Comparison of ENCODE assay signal across 8 cellular contexts in genomic region chr17:46922487-46922803, GRCh38. TPM values are rescaled to one million over a fixed set of nuclear protein-coding genes. Genes with fewer than 3 reads are reported as not detected.
DNase-seq lines count a peak whose midpoint lies in the region; ATAC-seq and TF ChIP-seq lines count a peak whose summit lies in the region.

No MANE protein-coding gene starts in this region.

- H3K4me3 ChIP-seq in left ventricle myocardium inferior (peak overlapping the region; percentile 88), skeletal muscle cell (ENCODE audit: low read depth, low read length) (peak overlapping the region; percentile 99)

- in situ Hi-C loops in GM13976 (cut with MboI; ENCODE audit: low sequenced_read_pairs, unreplicated experiment), result no loop called here

- TF ChIP-seq CTCF in left ventricle myocardium inferior (IDR thresholded peaks at IDR 0.05; ENCODE audit: borderline replicate concordance), result no peak
- TF ChIP-seq CTCF in GM13976 (IDR thresholded peaks at IDR 0.05; ENCODE audit: borderline replicate concordance, control extremely low read depth, extremely low read depth, insufficient read depth, missing control alignments), result no peak

- H3K27ac Mint-ChIP-seq in activated CD4-positive, alpha-beta memory T cell treated with anti-CD3 and anti-CD28 coated beads, Interleukin-2, amount 10 ng/mL, durations not matched to agents 7 days and 5 days, result peak overlapping the region; percentile 97

- H3K9me3 ChIP-seq in left ventricle myocardium inferior (replicated peaks), result no peaks in the 10 kb centered on the region

- CTCF ChIA-PET in activated CD4-positive, alpha-beta memory T cell treated with anti-CD3 and anti-CD28 coated beads, Interleukin-2, amount 10 ng/mL, durations not matched to agents 7 days and 5 days (lab: Charles Lee), result no interaction called here

- H3K36me3 Mint-ChIP-seq in activated CD4-positive, alpha-beta memory T cell treated with anti-CD3 and anti-CD28 coated beads, Interleukin-2, amount 10 ng/mL, durations not matched to agents 7 days and 5 days (ENCODE audit: low read depth), result peaks cover 11% of the 10 kb centered on the region

- H3K27me3 Mint-ChIP-seq in activated CD4-positive, alpha-beta memory T cell treated with anti-CD3 and anti-CD28 coated beads, Interleukin-2, amount 10 ng/mL, durations not matched to agents 7 days and 5 days, result no peaks in the 10 kb centered on the region

- H3K27ac ChIP-seq in left ventricle myocardium inferior (replicated peaks), result peak overlapping the region; percentile 95

- H3K36me3 ChIP-seq in left ventricle myocardium inferior, result no peaks in the 10 kb centered on the region

- intact Hi-C loops in left ventricle myocardium inferior (cut with micrococcal nuclease), result no loop called here

- peaks cover 48% of the 10 kb centered on the region for H3K4me1 Mint-ChIP-seq in activated CD4-positive, alpha-beta memory T cell treated with anti-CD3 and anti-CD28 coated beads, Interleukin-2, amount 10 ng/mL, durations not matched to agents 7 days and 5 days

- H3K4me1 ChIP-seq in left ventricle myocardium inferior, result peaks cover 49% of the 10 kb centered on the region

- ATAC-seq in GM21737 (IDR thresholded peaks at IDR 0.05; ENCODE audit: unreplicated experiment) (peak; percentile 8), GM21825 (IDR thresholded peaks at IDR 0.05; ENCODE audit: unreplicated experiment) (no peak)

- no peaks in the 10 kb centered on the region for H3K27me3 ChIP-seq in left ventricle myocardium inferior (ENCODE audit: low read depth)

- no peaks in the 10 kb centered on the region for H3K9me3 Mint-ChIP-seq in activated CD4-positive, alpha-beta memory T cell treated with anti-CD3 and anti-CD28 coated beads, Interleukin-2, amount 10 ng/mL, durations not matched to agents 7 days and 5 days

- peak overlapping the region; percentile 83 for H3K4me3 Mint-ChIP-seq in activated CD4-positive, alpha-beta memory T cell treated with anti-CD3 and anti-CD28 coated beads, Interleukin-2, amount 10 ng/mL, durations not matched to agents 7 days and 5 days

- POLR2A ChIA-PET in activated CD4-positive, alpha-beta memory T cell treated with anti-CD3 and anti-CD28 coated beads, Interleukin-2, amount 10 ng/mL, durations not matched to agents 7 days and 5 days (lab: Charles Lee), result no interaction called here

- DNase-seq in activated CD4-positive, alpha-beta memory T cell treated with anti-CD3 and anti-CD28 coated beads, Interleukin-2, amount 10 ng/mL, durations not matched to agents 7 days and 5 days, result no peak
- DNase-seq in left ventricle myocardium inferior, result no peak
- no peak for DNase-seq in skeletal muscle cell (ENCODE audit: low read depth)
- no peak for DNase-seq in LoVo (ENCODE audit: low spot score)
- no peak for DNase-seq in GM13976 (ENCODE audit: low spot score)
- no peak for DNase-seq in kidney glomerular epithelial cell (lab: John Stamatoyannopoulos, UW)

RNA-seq across cellular contexts. Expression of gene GOSR2, which starts 0.5 kb away (rescaled TPM):
- 10 to 100 TPM; 53.2 to 56.3 TPM for total RNA-seq in activated CD4-positive, alpha-beta memory T cell treated with anti-CD3 and anti-CD28 coated beads, Interleukin-2, amount 10 ng/mL, durations not matched to agents 7 days and 5 days
- 41.9 TPM for total RNA-seq in left ventricle myocardium inferior

RNA-seq across cellular contexts. Expression of gene RPRML, which starts 56.6 kb away (rescaled TPM):
- not detected for total RNA-seq in activated CD4-positive, alpha-beta memory T cell treated with anti-CD3 and anti-CD28 coated beads, Interleukin-2, amount 10 ng/mL, durations not matched to agents 7 days and 5 days
- total RNA-seq in left ventricle myocardium inferior, result not detected
